Comparison of ENCODE assay signal across 14 cellular contexts in genomic region chr5:119329701-119330100, GRCh38. TPM values are rescaled to one million over a fixed set of nuclear protein-coding genes. Genes with fewer than 3 reads are reported as not detected.
DNase-seq lines count a peak whose midpoint lies in the region; ATAC-seq and TF ChIP-seq lines count a peak whose summit lies in the region.
"Had no signal": no experiment of that assay in that cellular context is flagged by ENCODE, and none has a peak within 500 bp of the region (broad histone marks: within the 10 kb centered on the region; RNA-seq: fewer than 3 reads in every experiment).

No MANE protein-coding gene starts in this region.

- H3K4me3 Mint-ChIP-seq in CD8-positive, alpha-beta T cell: peak overlapping the region; percentile 38

- WGBS in gastroesophageal sphincter (ENCODE audit: low coverage in 1 of 2), 2 donors: 48 to 54% methylated on average over 4 to 5 of the region's 5 CpGs

- H3K9me3 Mint-ChIP-seq in CD8-positive, alpha-beta T cell: no peaks in the 10 kb centered on the region

- POLR2A ChIA-PET in CD8-positive, alpha-beta T cell (lab: Charles Lee): interaction anchor here (0.7 to 3.4 kb wide), 5 partner anchors 10 to 48 kb away, joined by 3 to 22 read pairs (median 3); no protein-coding TSS in a partner anchor

- peaks cover 95% of the 10 kb centered on the region for H3K4me1 ChIP-seq in CD8-positive, alpha-beta T cell (ENCODE audit: insufficient read depth, low read length)
- H3K4me1 ChIP-seq in OCI-LY1 (ENCODE audit: insufficient read depth, low read length, severe bottlenecking): peaks cover 86% of the 10 kb centered on the region
- H3K4me1 ChIP-seq in colonic mucosa: peaks cover 2% of the 10 kb centered on the region
- peaks cover 83 to 91% of the 10 kb centered on the region in 2 experiments for H3K4me1 ChIP-seq in neutrophil (ENCODE audit: control insufficient read depth in 1 of 2, insufficient read depth in 1 of 2, low read depth in 1 of 2, low read length in 1 of 2)
- H3K4me1 ChIP-seq in gastroesophageal sphincter: peaks cover 0 to 33% (median 15%) of the 10 kb centered on the region in 3 donors

- peaks cover 93% of the 10 kb centered on the region for H3K4me1 Mint-ChIP-seq in CD8-positive, alpha-beta T cell (ENCODE audit: low read depth)

- in situ Hi-C loops in GM13977 (cut with MboI; ENCODE audit: low pct_unique_long_range_greater_than_20kb, low sequenced_read_pairs, unreplicated experiment): no loop called here

- H3K79me2 ChIP-seq in OCI-LY1 (ENCODE audit: insufficient read depth, low read length): peaks cover 38% of the 10 kb centered on the region

- H3K27me3 Mint-ChIP-seq in CD8-positive, alpha-beta T cell (ENCODE audit: low read depth): no peaks in the 10 kb centered on the region

- no peak overlapping the region for H3K4me2 ChIP-seq in OCI-LY1 (ENCODE audit: low read length)

- H3F3A ChIP-seq in OCI-LY1 (ENCODE audit: insufficient read depth, low read length): no peaks in the 10 kb centered on the region

- no peak for TF ChIP-seq CTCF in CD8-positive, alpha-beta T cell (IDR thresholded peaks at IDR 0.05)
- TF ChIP-seq CTCF in OCI-LY1 (IDR thresholded peaks at IDR 0.05; ENCODE audit: low read length): no peak
- no peak for TF ChIP-seq CTCF in colonic mucosa (IDR thresholded peaks at IDR 0.05)
- no peak for TF ChIP-seq CTCF in neutrophil (IDR thresholded peaks at IDR 0.05)
- no peak for TF ChIP-seq CTCF in gastroesophageal sphincter (IDR thresholded peaks at IDR 0.05)
- TF ChIP-seq CTCF in GM13977 (IDR thresholded peaks at IDR 0.05; ENCODE audit: extremely low read depth, insufficient read depth, missing control alignments): no peak

- intact Hi-C loops in CD8-positive, alpha-beta T cell (cut with DNase I, micrococcal nuclease): loop anchor here (1.0 to 5.0 kb wide), 8 partner anchors 9 to 123 kb away; partner anchors contain the start of gene HSD17B4 (in 1 of the 2)
- intact Hi-C loops in colonic mucosa (cut with DNase I): no loop called here

- ATAC-seq in CD8-positive, alpha-beta T cell: no peak
- no peak for ATAC-seq in gastroesophageal sphincter
- no peak for ATAC-seq in esophagus mucosa

- TF ChIP-seq POLR2A in gastroesophageal sphincter (IDR thresholded peaks at IDR 0.05): no peak

- H3K36me3 ChIP-seq in CD8-positive, alpha-beta T cell (ENCODE audit: insufficient read depth, low read length): no peaks in the 10 kb centered on the region
- H3K36me3 ChIP-seq in OCI-LY1 (ENCODE audit: insufficient read depth, low read length): no peaks in the 10 kb centered on the region
- H3K36me3 ChIP-seq in colonic mucosa: no peaks in the 10 kb centered on the region
- H3K36me3 ChIP-seq in neutrophil: no peaks in the 10 kb centered on the region
- no peaks in the 10 kb centered on the region for H3K36me3 ChIP-seq in gastroesophageal sphincter
- H3K36me3 ChIP-seq: esophagus muscularis mucosa had no signal

- H3K9ac ChIP-seq in OCI-LY1 (ENCODE audit: low read length): no peak overlapping the region
- H3K9ac ChIP-seq in colonic mucosa (ENCODE audit: low read depth in 2 of 2, low read length in 2 of 2): peak overlapping the region in 1 of 2 donors; percentile 13

- H3K4me3 ChIP-seq in CD8-positive, alpha-beta T cell (ENCODE audit: low read depth, low read length): peak overlapping the region; percentile 14
- no peak overlapping the region for H3K4me3 ChIP-seq in OCI-LY1 (ENCODE audit: low read depth, low read length, poor library complexity, severe bottlenecking)
- no peak overlapping the region for H3K4me3 ChIP-seq in colonic mucosa
- H3K4me3 ChIP-seq in neutrophil (ENCODE audit: low read depth in 1 of 2, low read length in 1 of 2): no peak overlapping the region
- H3K4me3 ChIP-seq in gastroesophageal sphincter: no peak overlapping the region
- H3K4me3 ChIP-seq: esophagus muscularis mucosa had no signal

- H3K9me2 ChIP-seq in OCI-LY1 (ENCODE audit: low read depth, low read length): no peaks in the 10 kb centered on the region

- DNase-seq in CD8-positive, alpha-beta T cell: no peak
- DNase-seq in colonic mucosa (no peak), GM13977 (ENCODE audit: low spot score) (no peak), GDM1 (lab: John Stamatoyannopoulos, UW) (no peak)
- DNase-seq: COR-L47; NCI-H1436 treated with DMSO at 0.1 percent for 48 hours; SHP77 treated with DMSO at 0.1 percent for 48 hours; stimulated activated CD4-positive, alpha-beta T cell treated with anti-CD3 and anti-CD28 coated beads, Interleukin-2, amount 100 ng/mL, for 48 hours; substantia nigra had no signal

- no peaks in the 10 kb centered on the region for H3K9me3 ChIP-seq in CD8-positive, alpha-beta T cell (ENCODE audit: low read length)
- H3K9me3 ChIP-seq in OCI-LY1 (ENCODE audit: low read length) (no peaks in the 10 kb centered on the region), colonic mucosa (no peaks in the 10 kb centered on the region), neutrophil (no peaks in the 10 kb centered on the region), gastroesophageal sphincter (no peaks in the 10 kb centered on the region)
- H3K9me3 ChIP-seq: esophagus muscularis mucosa had no signal

- no peak overlapping the region for H2AFZ ChIP-seq in OCI-LY1 (ENCODE audit: low read length)

- TF ChIP-seq EP300 in gastroesophageal sphincter (IDR thresholded peaks at IDR 0.05): no peak

- peak overlapping the region; percentile 39 for H3K27ac ChIP-seq in CD8-positive, alpha-beta T cell (ENCODE audit: low read depth, low read length)
- peak overlapping the region; percentile 99 for H3K27ac ChIP-seq in OCI-LY1 (ENCODE audit: low read depth, low read length, poor library complexity, severe bottlenecking)
- H3K27ac ChIP-seq in colonic mucosa: peak overlapping the region; percentile 50
- H3K27ac ChIP-seq in neutrophil: peak overlapping the region; percentile 86
- H3K27ac ChIP-seq in gastroesophageal sphincter: peak overlapping the region in 2 of 4 donors; percentile 44 to 66

- peaks cover 21% of the 10 kb centered on the region for H3K36me3 Mint-ChIP-seq in CD8-positive, alpha-beta T cell

- H3K27me3 ChIP-seq in CD8-positive, alpha-beta T cell (ENCODE audit: insufficient read depth, low read length): no peaks in the 10 kb centered on the region
- H3K27me3 ChIP-seq in OCI-LY1 (ENCODE audit: insufficient read depth, low read length) (no peaks in the 10 kb centered on the region), colonic mucosa (no peaks in the 10 kb centered on the region), neutrophil (no peaks in the 10 kb centered on the region), gastroesophageal sphincter (no peaks in the 10 kb centered on the region)
- H3K27me3 ChIP-seq: esophagus muscularis mucosa had no signal

- no peaks in the 10 kb centered on the region for H4K20me1 ChIP-seq in OCI-LY1 (ENCODE audit: insufficient read depth, low read length)

- peak overlapping the region; percentile 95 for H3K27ac Mint-ChIP-seq in CD8-positive, alpha-beta T cell

- CTCF ChIA-PET in CD8-positive, alpha-beta T cell (lab: Charles Lee): interaction anchor here (0.5 to 2.9 kb wide), 7 partner anchors 9 to 82 kb away, joined by 3 to 24 read pairs (median 3); no protein-coding TSS in a partner anchor

RNA-seq across cellular contexts. Expression of gene TNFAIP8, which starts 26.1 kb away (rescaled TPM):
- total RNA-seq in CD8-positive, alpha-beta T cell: 10 to 100 TPM; 62.3 to 63.0 TPM
- total RNA-seq in colonic mucosa (10 to 100 TPM; 11.0 to 12.7 TPM), gastroesophageal sphincter (10 to 100 TPM; 25.4 to 76.7 (median 31.6) TPM), esophagus mucosa (15.3 TPM)
